In genomic region chr9:127537014-127537413, GRCh38 we compare ENCODE assay signal across 10 cellular contexts.
DNase-seq lines count a peak whose midpoint lies in the region; ATAC-seq and TF ChIP-seq lines count a peak whose summit lies in the region.
"Had no signal": no experiment of that assay in that cellular context is flagged by ENCODE, and none has a peak within 500 bp of the region (broad histone marks: within the 10 kb centered on the region; RNA-seq: fewer than 3 reads in every experiment).

No MANE protein-coding gene starts in this region.

- H3K4me1 Mint-ChIP-seq in nephron (peaks cover 18% of the 10 kb centered on the region), immature natural killer cell (no peaks in the 10 kb centered on the region)
- H3K4me1 Mint-ChIP-seq in activated CD4-positive, alpha-beta memory T cell treated with anti-CD3 and anti-CD28 coated beads, Interleukin-2, amount 10 ng/mL, durations not matched to agents 7 days and 5 days = peaks cover 6% of the 10 kb centered on the region
- H3K4me1 Mint-ChIP-seq: T-cell had no signal

- CTCF ChIA-PET in activated CD4-positive, alpha-beta memory T cell treated with anti-CD3 and anti-CD28 coated beads, Interleukin-2, amount 10 ng/mL, durations not matched to agents 7 days and 5 days (lab: Charles Lee) = interaction anchor here (0.7 to 1.5 kb wide), 3 partner anchors 12 to 198 kb away, joined by 3 read pairs; partner anchors contain the start of gene TOR2A

- no peak for ATAC-seq in GM19452 (IDR thresholded peaks at IDR 0.05; ENCODE audit: unreplicated experiment)
- ATAC-seq: T-cell had no signal

- no peaks in the 10 kb centered on the region for H3K27me3 Mint-ChIP-seq in nephron (ENCODE audit: low read depth)
- H3K27me3 Mint-ChIP-seq in immature natural killer cell (ENCODE audit: low read depth in 3 of 3) = peaks cover 0 to 2% (median 0%) of the 10 kb centered on the region in 3 donors
- H3K27me3 Mint-ChIP-seq in activated CD4-positive, alpha-beta memory T cell treated with anti-CD3 and anti-CD28 coated beads, Interleukin-2, amount 10 ng/mL, durations not matched to agents 7 days and 5 days = no peaks in the 10 kb centered on the region
- H3K27me3 Mint-ChIP-seq: CD8-positive, alpha-beta memory T cell; T-cell had no signal

- H3K9me3 Mint-ChIP-seq in nephron (no peaks in the 10 kb centered on the region), immature natural killer cell (no peaks in the 10 kb centered on the region)
- H3K9me3 Mint-ChIP-seq in activated CD4-positive, alpha-beta memory T cell treated with anti-CD3 and anti-CD28 coated beads, Interleukin-2, amount 10 ng/mL, durations not matched to agents 7 days and 5 days = no peaks in the 10 kb centered on the region
- H3K9me3 Mint-ChIP-seq: CD8-positive, alpha-beta memory T cell; T-cell had no signal

- H3K27ac Mint-ChIP-seq in nephron = peak overlapping the region in 2 of 3 experiments; percentile 70 to 85
- H3K27ac Mint-ChIP-seq in immature natural killer cell = no peak overlapping the region
- no peak overlapping the region for H3K27ac Mint-ChIP-seq in activated CD4-positive, alpha-beta memory T cell treated with anti-CD3 and anti-CD28 coated beads, Interleukin-2, amount 10 ng/mL, durations not matched to agents 7 days and 5 days
- H3K27ac Mint-ChIP-seq: T-cell had no signal

- no peak for TF ChIP-seq CTCF in nephron (IDR thresholded peaks at IDR 0.05; ENCODE audit: unreplicated experiment in 3 of 3)

- POLR2A ChIA-PET in activated CD4-positive, alpha-beta memory T cell treated with anti-CD3 and anti-CD28 coated beads, Interleukin-2, amount 10 ng/mL, durations not matched to agents 7 days and 5 days (lab: Charles Lee) = interaction anchor here (1.2 kb wide), 1 partner anchor 9 kb away, joined by 4 read pairs; no protein-coding TSS in a partner anchor

- H3K4me3 Mint-ChIP-seq in nephron (no peak overlapping the region), immature natural killer cell (no peak overlapping the region)
- no peak overlapping the region for H3K4me3 Mint-ChIP-seq in activated CD4-positive, alpha-beta memory T cell treated with anti-CD3 and anti-CD28 coated beads, Interleukin-2, amount 10 ng/mL, durations not matched to agents 7 days and 5 days
- H3K4me3 Mint-ChIP-seq: CD8-positive, alpha-beta memory T cell; T-cell had no signal

- DNase-seq in AG08395 (ENCODE audit: low spot score) = peak; percentile 57
- peak; percentile 62 for DNase-seq in NCI-H1694 (lab: John Stamatoyannopoulos, UW)
- DNase-seq in cerebellum (ENCODE audit: low spot score) = peak; percentile 91
- no peak for DNase-seq in immature natural killer cell
- no peak for DNase-seq in activated CD4-positive, alpha-beta memory T cell treated with anti-CD3 and anti-CD28 coated beads, Interleukin-2, amount 10 ng/mL, durations not matched to agents 7 days and 5 days
- no peak for DNase-seq in NCI-H226
- DNase-seq: CD8-positive, alpha-beta memory T cell; T-cell had no signal

- H3K36me3 Mint-ChIP-seq in nephron (ENCODE audit: low read depth) (no peaks in the 10 kb centered on the region), immature natural killer cell (no peaks in the 10 kb centered on the region)
- peaks cover 13% of the 10 kb centered on the region for H3K36me3 Mint-ChIP-seq in activated CD4-positive, alpha-beta memory T cell treated with anti-CD3 and anti-CD28 coated beads, Interleukin-2, amount 10 ng/mL, durations not matched to agents 7 days and 5 days (ENCODE audit: low read depth)
- H3K36me3 Mint-ChIP-seq: CD8-positive, alpha-beta memory T cell; T-cell had no signal

Comparison
In these comparisons a context has a peak if more than half of its experiments do, and no peak if none do; other contexts are left out.
1. DNase-seq: peak in AG08395 (single experiment), NCI-H1694 (single experiment) and cerebellum (single experiment); none in immature natural killer cell (0 of 3), activated CD4-positive, alpha-beta memory T cell treated with anti-CD3 and anti-CD28 coated beads, Interleukin-2, amount 10 ng/mL, durations not matched to agents 7 days and 5 days (single experiment) and NCI-H226 (single experiment).
2. H3K27ac Mint-ChIP-seq: peak in nephron (2 of 3); none in immature natural killer cell (0 of 6) and activated CD4-positive, alpha-beta memory T cell treated with anti-CD3 and anti-CD28 coated beads, Interleukin-2, amount 10 ng/mL, durations not matched to agents 7 days and 5 days (single experiment).